ENCODE assay signal across 20 cellular contexts in the genomic region with DNA sequence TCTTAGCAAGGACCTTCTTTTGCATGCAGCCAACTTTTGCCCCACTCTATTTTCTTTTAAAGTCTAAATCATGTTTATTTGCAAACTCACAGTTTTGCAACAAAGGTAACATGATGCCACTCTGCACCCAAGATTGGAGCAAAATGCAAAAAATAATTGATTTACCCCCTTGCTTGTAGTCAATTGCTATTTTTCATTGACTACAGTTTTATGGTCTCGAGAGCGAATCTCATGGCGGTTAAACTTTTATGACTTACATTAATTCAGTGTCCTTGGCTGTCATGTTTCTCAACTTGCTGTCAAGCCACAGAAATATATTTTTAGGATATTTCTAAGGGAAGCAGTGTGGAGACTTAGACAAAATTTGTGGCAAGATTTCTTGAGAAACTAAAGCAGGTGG.
"Had no signal": no experiment of that assay in that cellular context is flagged by ENCODE, and none has a peak within 500 bp of the region (broad histone marks: within the 10 kb centered on the region; RNA-seq: fewer than 3 reads in every experiment).

No MANE protein-coding gene starts in this region.

- DNase-seq: dermis blood vessel endothelial cell; effector memory CD4-positive, alpha-beta T cell; foreskin keratinocyte; heart left ventricle; kidney; left lung; mesenchymal stem cell; mucosa of descending colon; naive B cell; right lobe of liver; stimulated activated CD4-positive, alpha-beta T cell treated with anti-CD3 and anti-CD28 coated beads, Interleukin-12 subunit alpha, Interleukin-12 subunit beta, amount 100 ng/mL, for 4 hours; stimulated activated CD4-positive, alpha-beta T cell treated with anti-CD3 and anti-CD28 coated beads, Interleukin-1b, Interleukin-23, amount 100 ng/mL, for 48 hours; stimulated activated CD4-positive, alpha-beta T cell treated with anti-CD3 and anti-CD28 coated beads, Interleukin-4, amount 100 ng/mL, for 24 hours; stimulated activated naive CD4-positive, alpha-beta T cell treated with Interleukin-2 at 50 U/mL for 16 hours; stomach; thyroid gland; trophoblast cell had no signal

- ATAC-seq: foreskin keratinocyte; gastroesophageal sphincter; heart left ventricle; left lung; mucosa of descending colon; natural killer cell treated with Interleukin-12 subunit alpha and Interleukin-12 subunit beta and Interleukin-15 and Interleukin-18, amount 100 ng/mL, for 72 hours; right lobe of liver; stimulated activated effector memory CD8-positive, alpha-beta T cell treated with anti-CD3 and anti-CD28 coated beads, Interleukin-12 subunit alpha, Interleukin-12 subunit beta, amount 100 ng/mL, for 72 hours had no signal
